ENCODE assay signal across 1 cellular context in genomic region chr14:99662846-99663245, GRCh38.
TF ChIP-seq lines count a peak whose summit lies in the region.

No MANE protein-coding gene starts in this region.

TF ChIP-seq in HepG2, 621 proteins besides CTCF, POLR2A, EP300 and RAD21:
- TF ChIP-seq GABPA (IDR thresholded peaks at IDR 0.05; ENCODE audit: low read depth, low read length) (no peak), GABPA (CRISPR knock-in tag; IDR thresholded peaks at IDR 0.05; ENCODE audit: low read depth) (no peak), ZNF225 (CRISPR knock-in tag; IDR thresholded peaks at IDR 0.05) (no peak)
